Comparison of ENCODE assay signal across 14 cellular contexts in the genomic region with DNA sequence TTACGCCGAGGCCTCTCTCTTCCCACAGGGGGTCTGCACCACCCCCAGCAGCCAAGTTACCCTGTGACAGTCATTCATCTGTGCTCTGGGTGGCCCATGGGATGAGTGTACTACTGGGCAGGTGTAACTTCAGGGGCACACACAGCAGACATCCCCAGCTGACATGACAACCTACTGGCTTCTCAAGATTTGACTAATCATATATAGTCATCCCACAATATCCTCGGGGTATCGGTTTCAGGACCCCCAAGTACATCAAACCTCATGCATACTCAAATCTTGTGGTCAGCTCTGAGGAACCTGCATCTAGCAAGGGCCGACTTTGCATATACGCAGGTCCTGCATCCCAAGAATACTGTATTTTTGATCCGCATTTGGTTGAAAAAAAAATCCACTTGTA.
DNase-seq lines count a peak whose midpoint lies in the region; ATAC-seq and TF ChIP-seq lines count a peak whose summit lies in the region.
"Had no signal": no experiment of that assay in that cellular context is flagged by ENCODE, and none has a peak within 500 bp of the region (broad histone marks: within the 10 kb centered on the region; RNA-seq: fewer than 3 reads in every experiment).

No MANE protein-coding gene starts in this region.

- in situ Hi-C loops in GM13976 (cut with MboI; ENCODE audit: low sequenced_read_pairs, unreplicated experiment) = loop anchor here (25.0 kb wide), 1 partner anchor 709 kb away; no protein-coding TSS in a partner anchor

- no peak overlapping the region for H3K4me3 ChIP-seq in GM12865 (ENCODE audit: low read depth, low read length)
- H3K4me3 ChIP-seq: GM23248, skin epidermis, thyroid gland had no signal

- intact Hi-C loops in left ventricle myocardium superior (cut with micrococcal nuclease) = no loop called here

- peak; percentile 95 for ATAC-seq in GM19351 (IDR thresholded peaks at IDR 0.05; ENCODE audit: unreplicated experiment)
- peak; percentile 86 for ATAC-seq in HG02642 (IDR thresholded peaks at IDR 0.05; ENCODE audit: poor library complexity, unreplicated experiment)
- peak; percentile 79 for ATAC-seq in HG03342 (IDR thresholded peaks at IDR 0.05; ENCODE audit: unreplicated experiment)
- ATAC-seq in left ventricle myocardium superior = no peak
- ATAC-seq: activated T-cell treated with anti-CD3 and anti-CD28 coated beads, Interleukin-2, amount 50 U/mL, for 72 hours had no signal

- peak; percentile 53 for DNase-seq in GM12865 (ENCODE audit: low read depth)
- no peak for DNase-seq in retina
- no peak for DNase-seq in midbrain (lab: John Stamatoyannopoulos, UW)
- no peak for DNase-seq in GM13976 (ENCODE audit: low spot score)
- no peak for DNase-seq in left ventricle myocardium superior
- DNase-seq: activated CD4-positive, alpha-beta T cell treated with anti-CD3 and anti-CD28 coated beads for 4 hours; activated T-cell treated with anti-CD3 and anti-CD28 coated beads, Interleukin-2, amount 50 U/mL, for 72 hours; amygdala; GM23248; thyroid gland had no signal

- no peak for TF ChIP-seq CTCF in GM12865 (IDR thresholded peaks at IDR 0.05; ENCODE audit: insufficient read depth, low read depth, low read length, missing control alignments)
- TF ChIP-seq CTCF in GM13976 (IDR thresholded peaks at IDR 0.05; ENCODE audit: borderline replicate concordance, control extremely low read depth, extremely low read depth, insufficient read depth, missing control alignments) = no peak
